8 cellular contexts compared by ENCODE assay signal in genomic region chr15:38389924-38390542, GRCh38.
DNase-seq lines count a peak whose midpoint lies in the region; ATAC-seq and TF ChIP-seq lines count a peak whose summit lies in the region.

No MANE protein-coding gene starts in this region.

- ATAC-seq in GM21737 (IDR thresholded peaks at IDR 0.05; ENCODE audit: unreplicated experiment): peak; percentile 59

- TF ChIP-seq RAD21 in liver (IDR thresholded peaks at IDR 0.05): peak; percentile 79 to 89

- CTCF ChIA-PET in GM10248 (lab: Yijun Ruan, JAX): interaction anchor here (1.1 to 5.3 kb wide), 11 partner anchors 15 to 395 kb away, joined by 3 to 35 read pairs (median 5); no protein-coding TSS in a partner anchor

- no peak overlapping the region for H3K27ac ChIP-seq in liver (ENCODE audit: low read depth in 1 of 2, low read length in 2 of 2)

- no peaks in the 10 kb centered on the region for H3K9me3 ChIP-seq in liver (ENCODE audit: control insufficient read depth in 4 of 4, low read length in 3 of 4)

- H3K36me3 ChIP-seq in liver (ENCODE audit: control insufficient read depth in 4 of 4, insufficient read depth in 3 of 4, low read depth in 1 of 4, low read length in 3 of 4): no peaks in the 10 kb centered on the region

- no peaks in the 10 kb centered on the region for H3K27me3 ChIP-seq in liver (ENCODE audit: control insufficient read depth in 4 of 4, insufficient read depth in 4 of 4, low read length in 3 of 4)

- no peaks in the 10 kb centered on the region for H3K4me1 ChIP-seq in liver (ENCODE audit: control insufficient read depth in 4 of 4, insufficient read depth in 4 of 4, low read length in 3 of 4)

- DNase-seq in GM10248 (ENCODE audit: extremely low spot score) (peak; percentile 48), M059J (ENCODE audit: low read depth) (peak; percentile 56), cerebellar cortex (ENCODE audit: low spot score) (peak; percentile 59), mesenteric fat pad (ENCODE audit: low spot score) (no peak)
- peak; percentile 19 to 52 (median 28) for DNase-seq in activated CD4-positive, CD25-positive, alpha-beta regulatory T cell (lab: John Stamatoyannopoulos, UW)
- DNase-seq in stimulated activated CD8-positive, alpha-beta memory T cell treated with anti-CD3 and anti-CD28 coated beads, Interleukin-15, amount 100 ng/mL, for 4 hours (ENCODE audit: low read depth in 2 of 2): peak; percentile 12 to 27

- WGBS in liver: 52% methylated on average over 3 of the region's 3 CpGs

- TF ChIP-seq CTCF in GM10248 (IDR thresholded peaks at IDR 0.05; ENCODE audit: control extremely low read depth, extremely low read depth, low read depth, missing control alignments): peak; percentile 78
- peak; percentile 79 for TF ChIP-seq CTCF in liver (IDR thresholded peaks at IDR 0.05; ENCODE audit: low read depth, low read length, missing input control)

- POLR2A ChIA-PET in GM10248 (lab: Yijun Ruan, JAX): no interaction called here

- H3K9ac ChIP-seq in liver (ENCODE audit: low read depth in 1 of 2, low read length in 2 of 2): no peak overlapping the region

- no peak overlapping the region for H3K4me3 ChIP-seq in liver (ENCODE audit: low read depth in 1 of 3, low read length in 3 of 3)

TF ChIP-seq in liver, 16 proteins besides CTCF, POLR2A, EP300 and RAD21:
- TF ChIP-seq GABPA (IDR thresholded peaks at IDR 0.05 in 1 of 2, conservative IDR thresholded peaks at IDR 0.05 in 1 of 2) (no peak), YY1 (IDR thresholded peaks at IDR 0.05) (no peak), HNF4A (conservative IDR thresholded peaks at IDR 0.05) (no peak), FOXA1 (IDR thresholded peaks at IDR 0.05) (no peak), EGR1 (IDR thresholded peaks at IDR 0.05; ENCODE audit: low read depth in 2 of 2) (no peak), ZBTB33 (IDR thresholded peaks at IDR 0.05) (no peak), NR2F2 (IDR thresholded peaks at IDR 0.05) (no peak), TAF1 (conservative IDR thresholded peaks at IDR 0.05) (no peak), SP1 (IDR thresholded peaks at IDR 0.05) (no peak), HNF4G (IDR thresholded peaks at IDR 0.05) (no peak), REST (IDR thresholded peaks at IDR 0.05) (no peak), JUND (IDR thresholded peaks at IDR 0.05) (no peak)
TF ChIP-seq in liver: peak in this region for 0.
